Comparison of ENCODE assay signal across 2 cellular contexts in genomic region chr1:200727257-200727656, GRCh38.
TF ChIP-seq lines count a peak whose summit lies in the region.

No MANE protein-coding gene starts in this region.

TF ChIP-seq in IMR-90, 13 proteins besides CTCF, POLR2A, EP300 and RAD21:
- TF ChIP-seq CEBPB (IDR thresholded peaks at IDR 0.05; ENCODE audit: low read depth, low read length): 0 out of 2 replicates have a peak, but pooled peaks have one; percentile 34
- TF ChIP-seq NFE2L2 (IDR thresholded peaks at IDR 0.05; ENCODE audit: low read depth, low read length): no peak
- no peak for TF ChIP-seq MXI1 (IDR thresholded peaks at IDR 0.05; ENCODE audit: borderline replicate concordance, low read depth, low read length)

TF ChIP-seq in K562, 482 proteins besides CTCF, POLR2A, EP300 and RAD21:
- TF ChIP-seq ZNF146 (CRISPR knock-in tag; IDR thresholded peaks at IDR 0.05; ENCODE audit: unreplicated experiment) (no peak), ZNF79 (CRISPR knock-in tag; IDR thresholded peaks at IDR 0.05; ENCODE audit: low read depth) (no peak), CEBPG (CRISPR knock-in tag; IDR thresholded peaks at IDR 0.05) (no peak), CEBPG (tag; conservative IDR thresholded peaks at IDR 0.05 in 1 of 2, IDR thresholded peaks at IDR 0.05 in 1 of 2) (peak; percentile 56 to 82), PRDM10 (IDR thresholded peaks at IDR 0.05; ENCODE audit: partially characterized antibody) (no peak), CEBPB (tag; IDR thresholded peaks at IDR 0.05) (peak; percentile 74), MCM7 (IDR thresholded peaks at IDR 0.05) (no peak), ZNF518B (CRISPR knock-in tag; IDR thresholded peaks at IDR 0.05) (no peak), BACH1 (tag; IDR thresholded peaks at IDR 0.05) (no peak), ZNF280A (IDR thresholded peaks at IDR 0.05; ENCODE audit: low read depth, partially characterized antibody) (no peak), CBFB (CRISPR knock-in tag; IDR thresholded peaks at IDR 0.05) (no peak), THAP12 (CRISPR knock-in tag; IDR thresholded peaks at IDR 0.05) (no peak), ZNF76 (CRISPR knock-in tag; IDR thresholded peaks at IDR 0.05; ENCODE audit: borderline replicate concordance) (no peak), HDAC3 (IDR thresholded peaks at IDR 0.05; ENCODE audit: borderline replicate concordance, partially characterized antibody) (no peak), ARHGAP35 (IDR thresholded peaks at IDR 0.05; ENCODE audit: partially characterized antibody) (no peak)
